ENCODE assay signal across 14 cellular contexts in the genomic region with DNA sequence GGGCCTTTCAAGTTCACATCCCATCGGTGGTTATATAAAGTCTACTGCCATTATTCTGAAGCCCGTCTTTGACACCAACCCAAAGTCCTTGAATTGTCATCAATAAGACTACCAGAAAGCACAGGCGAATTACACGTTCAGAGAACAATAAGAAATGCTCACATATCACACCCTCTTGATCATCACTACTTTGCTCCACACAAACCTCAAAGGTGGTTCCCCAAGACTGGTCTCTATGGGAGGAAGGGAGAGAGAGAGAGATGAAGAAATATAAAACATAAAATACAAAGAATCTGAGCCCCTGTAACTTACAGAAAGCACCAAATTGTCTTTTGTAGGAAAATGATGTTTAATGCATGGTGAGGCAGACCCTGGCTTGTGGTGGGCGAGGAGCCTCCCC. TPM values are rescaled to one million over a fixed set of nuclear protein-coding genes. Genes with fewer than 3 reads are reported as not detected.
DNase-seq lines count a peak whose midpoint lies in the region; TF ChIP-seq lines count a peak whose summit lies in the region.
"Had no signal": no experiment of that assay in that cellular context is flagged by ENCODE, and none has a peak within 500 bp of the region (broad histone marks: within the 10 kb centered on the region; RNA-seq: fewer than 3 reads in every experiment).

No MANE protein-coding gene starts in this region.

- H2BK5ac ChIP-seq in mesendoderm (ENCODE audit: low read length) = no peak overlapping the region

- H3K9me3 ChIP-seq in Loucy (ENCODE audit: insufficient read depth, low read depth, low read length) (no peaks in the 10 kb centered on the region), skeletal muscle satellite cell (replicated peaks; ENCODE audit: low read length) (no peaks in the 10 kb centered on the region)
- H3K9me3 ChIP-seq: Caco-2, right atrium auricular region had no signal

- in situ Hi-C loops in brain microvascular endothelial cell (cut with HindIII; ENCODE audit: low pct_ligation_motif_present, low sequenced_read_pairs) = no loop called here

- no peak overlapping the region for H3K4ac ChIP-seq in mesendoderm (ENCODE audit: low read depth, low read length)

- H3K9me2 ChIP-seq in Loucy (replicated peaks; ENCODE audit: low read depth, low read length) = no peaks in the 10 kb centered on the region

- H3K4me1 ChIP-seq in Loucy (ENCODE audit: insufficient read depth, low read length, poor library complexity, severe bottlenecking) = peaks cover 39% of the 10 kb centered on the region
- H3K4me1 ChIP-seq in skeletal muscle satellite cell (ENCODE audit: control insufficient read depth, insufficient read depth, low read length) = peaks cover 68% of the 10 kb centered on the region
- H3K4me1 ChIP-seq in mesendoderm (ENCODE audit: control insufficient read depth, low read depth, low read length) = no peaks in the 10 kb centered on the region
- H3K4me1 ChIP-seq: Caco-2 had no signal

- H3K36me3 ChIP-seq in Loucy (ENCODE audit: insufficient read depth, low read length) (no peaks in the 10 kb centered on the region), brain microvascular endothelial cell (replicated peaks) (peaks cover 7% of the 10 kb centered on the region), skeletal muscle satellite cell (ENCODE audit: insufficient read depth, low read length) (peaks cover 61% of the 10 kb centered on the region), mesendoderm (ENCODE audit: control insufficient read depth, insufficient read depth, low read length) (no peaks in the 10 kb centered on the region)
- H3K36me3 ChIP-seq: right atrium auricular region had no signal

- H3K9ac ChIP-seq in Loucy (ENCODE audit: low read depth, low read length, poor library complexity, severe bottlenecking) (no peak overlapping the region), skeletal muscle satellite cell (ENCODE audit: low read depth, low read length) (peak overlapping the region; percentile 98), mesendoderm (ENCODE audit: low read length) (no peak overlapping the region)

- DNase-seq in GM12865 (ENCODE audit: low read depth) = no peak
- no peak for DNase-seq in brain microvascular endothelial cell
- DNase-seq in NCI-H2029 treated with DMSO at 0.1 percent for 48 hours (lab: John Stamatoyannopoulos, UW) = no peak
- DNase-seq in A172 (ENCODE audit: low spot score) = no peak
- no peak for DNase-seq in mesendoderm
- DNase-seq: activated CD4-positive, alpha-beta T cell treated with anti-CD3 and anti-CD28 coated beads for 48 hours; amniotic stem cell; Caco-2; midbrain; NCI-H187 treated with DMSO at 0.1 percent for 48 hours had no signal

- H2AFZ ChIP-seq in Loucy (ENCODE audit: low read length) = no peak overlapping the region

- peaks cover 7% of the 10 kb centered on the region for H3K79me1 ChIP-seq in mesendoderm (ENCODE audit: low read length)

- no peak overlapping the region for H4K8ac ChIP-seq in mesendoderm (ENCODE audit: low read depth, low read length)

- H2BK15ac ChIP-seq in mesendoderm (replicated peaks; ENCODE audit: low read depth) = no peak overlapping the region

- H3K18ac ChIP-seq in mesendoderm (ENCODE audit: low read length) = no peak overlapping the region

- H3K27ac ChIP-seq in brain microvascular endothelial cell (peak overlapping the region; percentile 97), mesendoderm (ENCODE audit: low read depth, low read length) (no peak overlapping the region)

- TF ChIP-seq CTCF in GM12865 (IDR thresholded peaks at IDR 0.05; ENCODE audit: insufficient read depth, low read depth, low read length, missing control alignments) (no peak), Loucy (conservative IDR thresholded peaks at IDR 0.05; ENCODE audit: low read length) (no peak), brain microvascular endothelial cell (IDR thresholded peaks at IDR 0.05; ENCODE audit: low read depth, low read length, missing control alignments) (no peak)

- no peak overlapping the region for H3K56ac ChIP-seq in mesendoderm (ENCODE audit: low read length)

- no peak overlapping the region for H2BK120ac ChIP-seq in mesendoderm (ENCODE audit: low read depth, low read length)

- H3K4me2 ChIP-seq in Loucy (ENCODE audit: low read depth, low read length, poor library complexity, severe bottlenecking) (peak overlapping the region; percentile 83), skeletal muscle satellite cell (ENCODE audit: low read length) (peak overlapping the region; percentile 72), mesendoderm (ENCODE audit: low read length) (no peak overlapping the region)

- H3K79me2 ChIP-seq in Loucy (ENCODE audit: insufficient read depth, low read length) (peaks cover 81% of the 10 kb centered on the region), mesendoderm (ENCODE audit: control insufficient read depth, insufficient read depth, low read length) (no peaks in the 10 kb centered on the region)

- no CpG with 5 or more reads among the region's 5 CpGs for WGBS in mesendoderm (ENCODE audit: extremely low coverage, insufficient coverage, low lambda C conversion rate)

- no peaks in the 10 kb centered on the region for H3K27me3 ChIP-seq in Loucy (ENCODE audit: insufficient read depth, low read length, poor library complexity, severe bottlenecking)
- no peaks in the 10 kb centered on the region for H3K27me3 ChIP-seq in brain microvascular endothelial cell (replicated peaks)
- H3K27me3 ChIP-seq in skeletal muscle satellite cell (ENCODE audit: control insufficient read depth, insufficient read depth, low read length) = no peaks in the 10 kb centered on the region
- H3K27me3 ChIP-seq in mesendoderm (ENCODE audit: insufficient read depth, low read length, poor library complexity) = no peaks in the 10 kb centered on the region
- H3K27me3 ChIP-seq: right atrium auricular region had no signal

- no peak overlapping the region for H2AK5ac ChIP-seq in mesendoderm (ENCODE audit: low read length)

- H4K20me1 ChIP-seq in Loucy (ENCODE audit: insufficient read depth, low read length, poor library complexity, severe bottlenecking) = peaks cover 30% of the 10 kb centered on the region

- H4K5ac ChIP-seq in mesendoderm (ENCODE audit: low read length) = no peak overlapping the region

- H3F3A ChIP-seq in Loucy (ENCODE audit: low read depth) = no peaks in the 10 kb centered on the region

- no peak overlapping the region for H3K23ac ChIP-seq in mesendoderm (ENCODE audit: low read length)

- H3K4me3 ChIP-seq in GM12865 (ENCODE audit: low read depth, low read length) (peak overlapping the region; percentile 22), Loucy (ENCODE audit: low read length, poor library complexity, severe bottlenecking) (no peak overlapping the region), brain microvascular endothelial cell (ENCODE audit: low read depth, low read length) (no peak overlapping the region), skeletal muscle satellite cell (ENCODE audit: low read length) (peak overlapping the region; percentile 52), mesendoderm (ENCODE audit: low read length) (no peak overlapping the region)
- H3K4me3 ChIP-seq: K562, right atrium auricular region had no signal

RNA-seq across cellular contexts. Expression of a gene that starts 4.4 kb away (rescaled TPM):
- total RNA-seq in skeletal muscle satellite cell (2012; rRNA removed) = 45.4 and 46.1 TPM in 2 replicates
- 3.6 and 4.0 TPM in 2 replicates for total RNA-seq in A172 (2014; rRNA removed; shearing (Covaris generic))
- polyA plus RNA-seq in mesendoderm (2013, experiment 1 of 2) = 13.2 TPM
- polyA plus RNA-seq in mesendoderm (2013, experiment 2 of 2) = 13.5 TPM

RNA-seq across cellular contexts. Expression of a gene that starts 55.7 kb away (rescaled TPM):
- total RNA-seq in skeletal muscle satellite cell (2012; rRNA removed) = 3.3 and 4.8 TPM in 2 replicates
- 0.26 and 0.83 TPM in 2 replicates for total RNA-seq in A172 (2014; rRNA removed; shearing (Covaris generic))
- 2.1 TPM for polyA plus RNA-seq in mesendoderm (2013, experiment 1 of 2)
- polyA plus RNA-seq in mesendoderm (2013, experiment 2 of 2) = 1.7 TPM

Comparison
In these comparisons a context has a peak if more than half of its experiments do, and no peak if none do; other contexts are left out.
1. H3K4me3 ChIP-seq: peak in GM12865 (single experiment) and skeletal muscle satellite cell (single experiment); none in Loucy (single experiment), brain microvascular endothelial cell (single experiment) and mesendoderm (single experiment).